In the genomic region with DNA sequence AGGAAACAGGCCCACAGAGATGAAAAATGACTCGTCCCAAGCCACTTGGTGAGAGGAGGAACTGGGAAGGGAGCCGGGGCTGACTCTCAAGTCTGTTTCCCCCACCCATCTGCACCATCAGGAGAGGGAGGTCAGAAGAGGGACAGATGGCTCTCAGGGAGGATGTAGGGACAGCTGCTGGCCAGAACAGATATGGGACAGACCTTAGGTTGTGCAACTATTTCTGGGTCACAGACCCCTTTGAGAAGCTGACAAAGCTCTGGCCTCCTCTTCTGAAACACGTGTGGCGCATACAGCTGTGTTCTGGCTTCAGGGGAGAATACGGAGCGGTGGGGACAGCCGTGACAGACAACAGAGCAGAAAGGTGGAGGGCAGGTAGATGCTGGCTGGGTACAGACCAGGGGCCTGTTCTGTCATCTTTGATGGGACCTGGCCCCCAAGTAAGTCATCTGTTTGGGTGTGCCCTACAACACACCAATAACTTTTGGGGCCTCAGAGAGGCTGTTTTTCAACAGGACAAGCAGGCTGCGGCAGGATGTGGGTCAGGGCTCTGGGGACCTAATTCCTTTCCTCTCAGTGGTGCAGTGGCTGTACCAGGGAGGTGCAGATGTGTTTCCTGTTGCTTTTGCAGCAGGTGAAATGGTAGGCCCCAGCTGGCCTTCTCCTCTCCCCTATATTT, we compare ENCODE assay signal across 8 cellular contexts.
DNase-seq lines count a peak whose midpoint lies in the region; ATAC-seq and TF ChIP-seq lines count a peak whose summit lies in the region.

No MANE protein-coding gene starts in this region.

- H3K4me1 Mint-ChIP-seq in dendritic cell treated with granulocyte-macrophage colony-stimulating factor and Interleukin-4, amounts not matched to agents 40 ng/mL and 50 ng/mL, for 4 days (ENCODE audit: low read depth): peaks cover 99% of the 10 kb centered on the region

- no peak overlapping the region for H2AFZ ChIP-seq in SU-DHL-6 (ENCODE audit: low read depth, low read length, severe bottlenecking)

- H3F3A ChIP-seq in SU-DHL-6 (ENCODE audit: insufficient read depth): peaks cover 47% of the 10 kb centered on the region

- peak; percentile 39 for ATAC-seq in GM21786 (IDR thresholded peaks at IDR 0.05; ENCODE audit: unreplicated experiment)
- ATAC-seq in GM19023 (IDR thresholded peaks at IDR 0.05; ENCODE audit: unreplicated experiment): no peak

- no peaks in the 10 kb centered on the region for H3K9me3 Mint-ChIP-seq in dendritic cell treated with granulocyte-macrophage colony-stimulating factor and Interleukin-4, amounts not matched to agents 40 ng/mL and 50 ng/mL, for 4 days

- H3K4me3 ChIP-seq in SU-DHL-6 (ENCODE audit: insufficient read depth, low read length, poor library complexity, severe bottlenecking): no peak overlapping the region

- H4K20me1 ChIP-seq in SU-DHL-6 (ENCODE audit: low read depth, low read length): no peaks in the 10 kb centered on the region

- intact Hi-C loops in dendritic cell treated with granulocyte-macrophage colony-stimulating factor and Interleukin-4, amounts not matched to agents 40 ng/mL and 50 ng/mL, for 4 days (cut with micrococcal nuclease): loop anchor here (1.0 kb wide), 1 partner anchor 9 kb away; no protein-coding TSS in a partner anchor

- no peaks in the 10 kb centered on the region for H3K79me2 ChIP-seq in SU-DHL-6 (ENCODE audit: insufficient read depth, low read length)

- H3K4me2 ChIP-seq in SU-DHL-6 (ENCODE audit: low read depth, low read length, poor library complexity, severe bottlenecking): peak overlapping the region; percentile 60

- H3K4me3 Mint-ChIP-seq in dendritic cell treated with granulocyte-macrophage colony-stimulating factor and Interleukin-4, amounts not matched to agents 40 ng/mL and 50 ng/mL, for 4 days: peak overlapping the region; percentile 50

- DNase-seq in ELR (ENCODE audit: low read depth) (peak; percentile 24), NCI-H526 treated with DMSO at 0.1 percent for 48 hours (lab: John Stamatoyannopoulos, UW) (no peak), globus pallidus (ENCODE audit: low spot score) (no peak)
- peak; percentile 60 for DNase-seq in stimulated activated CD4-positive, alpha-beta T cell treated with anti-CD3 and anti-CD28 coated beads, Interleukin-1b, Interleukin-23, amount 100 ng/mL, for 48 hours

- peaks cover 49% of the 10 kb centered on the region for H3K36me3 Mint-ChIP-seq in dendritic cell treated with granulocyte-macrophage colony-stimulating factor and Interleukin-4, amounts not matched to agents 40 ng/mL and 50 ng/mL, for 4 days (ENCODE audit: low read depth)

- H3K9me2 ChIP-seq in SU-DHL-6 (replicated peaks; ENCODE audit: insufficient read depth, low read length): no peaks in the 10 kb centered on the region

- H3K9me3 ChIP-seq in SU-DHL-6 (ENCODE audit: insufficient read depth, low read length): no peaks in the 10 kb centered on the region

- H3K27me3 Mint-ChIP-seq in dendritic cell treated with granulocyte-macrophage colony-stimulating factor and Interleukin-4, amounts not matched to agents 40 ng/mL and 50 ng/mL, for 4 days: no peaks in the 10 kb centered on the region

- H3K27ac Mint-ChIP-seq in dendritic cell treated with granulocyte-macrophage colony-stimulating factor and Interleukin-4, amounts not matched to agents 40 ng/mL and 50 ng/mL, for 4 days: peak overlapping the region; percentile 94

- TF ChIP-seq CTCF in SU-DHL-6 (IDR thresholded peaks at IDR 0.05; ENCODE audit: insufficient read depth, low read length, poor library complexity, severe bottlenecking): no peak

- H3K27ac ChIP-seq in SU-DHL-6 (ENCODE audit: low read depth, low read length): peak overlapping the region; percentile 97

- H3K36me3 ChIP-seq in SU-DHL-6 (ENCODE audit: low read length): no peaks in the 10 kb centered on the region

- H3K9ac ChIP-seq in SU-DHL-6 (ENCODE audit: low read length): peak overlapping the region; percentile 65

- H3K27me3 ChIP-seq in SU-DHL-6 (ENCODE audit: low read length): no peaks in the 10 kb centered on the region

Comparison
In these comparisons a context has a peak if more than half of its experiments do, and no peak if none do; other contexts are left out.
1. DNase-seq: peak in ELR (single experiment) and stimulated activated CD4-positive, alpha-beta T cell treated with anti-CD3 and anti-CD28 coated beads, Interleukin-1b, Interleukin-23, amount 100 ng/mL, for 48 hours (single experiment); none in NCI-H526 treated with DMSO at 0.1 percent for 48 hours (single experiment) and globus pallidus (single experiment).